ENCODE assay signal across 8 cellular contexts in the genomic region with DNA sequence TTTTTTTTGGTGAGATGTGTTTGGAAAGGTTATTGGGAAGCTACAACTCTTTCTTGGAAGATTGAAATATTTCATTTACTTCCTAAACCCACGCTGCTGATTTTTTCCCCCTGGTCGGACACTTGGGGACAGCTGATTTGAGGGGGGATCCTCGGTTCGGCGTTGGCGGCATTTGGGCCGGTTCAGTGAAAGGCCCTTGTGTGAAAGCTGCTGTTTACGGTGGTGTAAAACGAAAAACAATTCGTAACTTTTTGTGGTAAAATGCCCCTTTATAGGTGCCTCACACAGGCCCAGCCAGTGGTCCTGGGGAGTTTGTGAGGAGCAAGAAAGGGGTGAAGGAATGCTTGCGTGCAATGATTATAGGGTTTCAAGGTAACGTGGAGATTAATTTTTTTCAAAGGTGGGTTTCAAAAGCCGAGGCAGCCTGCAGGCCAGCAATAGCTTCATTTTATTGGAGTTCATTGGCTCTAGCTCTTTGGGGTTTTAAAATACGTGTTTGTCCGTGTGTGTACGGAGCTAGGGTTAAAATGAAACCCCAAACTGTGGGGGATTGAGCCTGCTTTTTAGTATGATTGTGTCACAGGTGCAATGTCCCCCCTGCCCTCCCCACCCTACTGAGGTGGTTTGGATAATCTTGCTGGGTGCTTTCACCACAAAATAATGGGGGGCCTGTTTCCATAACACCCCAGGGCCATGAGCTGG.
DNase-seq lines count a peak whose midpoint lies in the region; ATAC-seq and TF ChIP-seq lines count a peak whose summit lies in the region.

No MANE protein-coding gene starts in this region.

- no peak overlapping the region for H2AFZ ChIP-seq in DND-41 (ENCODE audit: low read depth, low read length)
- no peak overlapping the region for H2AFZ ChIP-seq in OCI-LY7 (ENCODE audit: low read length)

- 6% methylated on average over 16 of the region's 16 CpGs for WGBS in esophagus muscularis mucosa

- H3K79me2 ChIP-seq in DND-41 (ENCODE audit: insufficient read depth, low read length) = peaks cover 95% of the 10 kb centered on the region
- H3K79me2 ChIP-seq in OCI-LY7 (ENCODE audit: insufficient read depth, low read depth, low read length) = no peaks in the 10 kb centered on the region

- H3K9ac ChIP-seq in DND-41 (ENCODE audit: low read depth, low read length) = peak overlapping the region; percentile 96

- H3K9me3 ChIP-seq in DND-41 (ENCODE audit: insufficient read depth, low read length, severe bottlenecking) = no peaks in the 10 kb centered on the region
- no peaks in the 10 kb centered on the region for H3K9me3 ChIP-seq in OCI-LY7 (ENCODE audit: low read length)
- H3K9me3 ChIP-seq in esophagus muscularis mucosa = no peaks in the 10 kb centered on the region

- H3K36me3 ChIP-seq in DND-41 (ENCODE audit: insufficient read depth, low read length) (peaks cover 61% of the 10 kb centered on the region), OCI-LY7 (ENCODE audit: insufficient read depth, low read length) (no peaks in the 10 kb centered on the region), esophagus muscularis mucosa (peaks cover 0 to 16% (median 0%) of the 10 kb centered on the region in 4 donors)

- no peaks in the 10 kb centered on the region for H3K9me2 ChIP-seq in OCI-LY7 (ENCODE audit: insufficient read depth, low read length)

- H3K4me2 ChIP-seq in DND-41 (ENCODE audit: insufficient read depth, low read length) (peak overlapping the region; percentile 85), OCI-LY7 (ENCODE audit: low read length) (peak overlapping the region; percentile 60)

- H3K27me3 ChIP-seq in DND-41 (ENCODE audit: insufficient read depth, low read length, poor library complexity) = no peaks in the 10 kb centered on the region
- no peaks in the 10 kb centered on the region for H3K27me3 ChIP-seq in esophagus muscularis mucosa

- peaks cover 51% of the 10 kb centered on the region for H3K4me1 ChIP-seq in DND-41 (ENCODE audit: insufficient read depth, low read length)
- H3K4me1 ChIP-seq in OCI-LY7 (ENCODE audit: insufficient read depth, low read length, poor library complexity, severe bottlenecking) = peaks cover 24% of the 10 kb centered on the region
- H3K4me1 ChIP-seq in esophagus muscularis mucosa = peaks cover 51 to 71% (median 66%) of the 10 kb centered on the region in 4 donors

- H3K27ac ChIP-seq in DND-41 (ENCODE audit: low read length) (peak overlapping the region; percentile 93), OCI-LY7 (ENCODE audit: low read depth, low read length, poor library complexity, severe bottlenecking) (no peak overlapping the region), esophagus muscularis mucosa (replicated peaks in 1 of 4) (peak overlapping the region; percentile 92 to 98 (median 96))

- intact Hi-C loops in OCI-LY7 (cut with micrococcal nuclease; ENCODE audit: unreplicated experiment) = loop anchor here (10.0 kb wide), 1 partner anchor 58 kb away; no protein-coding TSS in a partner anchor
- intact Hi-C loops in esophagus muscularis mucosa (cut with DNase I) = loop anchor here (5.0 kb wide), 1 partner anchor 61 kb away; no protein-coding TSS in a partner anchor
- intact Hi-C loops in posterior cingulate gyrus (cut with DNase I) = loop anchor here (5.0 kb wide), 2 partner anchors 34 to 61 kb away; no protein-coding TSS in a partner anchor

- TSS peak; percentile 59 for BruUV-seq in OCI-LY7 (replicated peaks; lab: Mats Ljungman, UMichigan)

- H4K20me1 ChIP-seq in DND-41 (ENCODE audit: insufficient read depth, low read length) (peaks cover 50% of the 10 kb centered on the region), OCI-LY7 (ENCODE audit: insufficient read depth, low read length) (no peaks in the 10 kb centered on the region)

- TF ChIP-seq CTCF in DND-41 (IDR thresholded peaks at IDR 0.05; ENCODE audit: borderline replicate concordance, extremely low read depth, low read length, poor library complexity, severe bottlenecking) = no peak
- no peak for TF ChIP-seq CTCF in OCI-LY7 (conservative IDR thresholded peaks at IDR 0.05; ENCODE audit: low read length)
- TF ChIP-seq CTCF in esophagus muscularis mucosa (IDR thresholded peaks at IDR 0.05) = no peak

- no peak for TF ChIP-seq POLR2A in esophagus muscularis mucosa (IDR thresholded peaks at IDR 0.05; ENCODE audit: low read depth)

- no peak for ATAC-seq in DND-41 (ENCODE audit: insufficient read depth, low read depth)

- H3K4me3 ChIP-seq in DND-41 (ENCODE audit: low read depth in 1 of 2, low read length in 2 of 2) (peak overlapping the region; percentile 54 to 90), OCI-LY7 (ENCODE audit: low read depth, low read length, poor library complexity, severe bottlenecking) (peak overlapping the region; percentile 66), esophagus muscularis mucosa (peak overlapping the region; percentile 85 to 92 (median 88))

- peak; percentile 38 for DNase-seq in DND-41
- no peak for DNase-seq in OCI-LY7 (ENCODE audit: low spot score)
- no peak for DNase-seq in esophagus muscularis mucosa (ENCODE audit: extremely low spot score)
- peak in 6 of 10 donors; percentile 6 to 55 (median 30) for DNase-seq in posterior cingulate gyrus
- no peak for DNase-seq in SHP77 (lab: John Stamatoyannopoulos, UW)
- no peak for DNase-seq in pons (ENCODE audit: low spot score)
- DNase-seq in EL = no peak
- DNase-seq in mucosa of gallbladder (ENCODE audit: low spot score) = no peak

- TF ChIP-seq EP300 in esophagus muscularis mucosa (IDR thresholded peaks at IDR 0.05) = no peak

- POLR2A ChIA-PET in OCI-LY7 (lab: Charles Lee) = interaction anchor here (0.6 kb wide), 2 partner anchors 16 to 952 kb away, joined by 3 read pairs; no protein-coding TSS in a partner anchor

- CTCF ChIA-PET in OCI-LY7 (lab: Charles Lee; ENCODE audit: unreplicated experiment) = no interaction called here

Comparison
In these comparisons a context has a peak if more than half of its experiments do, and no peak if none do; other contexts are left out.
1. DNase-seq: peak in DND-41 (single experiment) and posterior cingulate gyrus (6 of 10); none in OCI-LY7 (single experiment), esophagus muscularis mucosa (single experiment), SHP77 (0 of 2), pons (single experiment), EL (single experiment) and mucosa of gallbladder (single experiment).
2. Peak in every context shown above with its lines, with median percentiles within 50 percentile points of each other: H3K4me3 ChIP-seq.